Comparison of ENCODE assay signal across 20 cellular contexts in genomic region chr15:101399431-101399830, GRCh38.
A peak's percentile ranks its signal among the peaks of the same experiment; 100 is the strongest.
DNase-seq lines count a peak whose midpoint lies in the region; ATAC-seq and TF ChIP-seq lines count a peak whose summit lies in the region.
"Had no signal": no experiment of that assay in that cellular context is flagged by ENCODE, and none has a peak within 500 bp of the region (broad histone marks: within the 10 kb centered on the region; RNA-seq: fewer than 3 reads in every experiment).

No MANE protein-coding gene starts in this region.

- H2AFZ ChIP-seq in Karpas-422 (ENCODE audit: low read length) = no peak overlapping the region

- H3K36me3 ChIP-seq in Karpas-422 (ENCODE audit: insufficient read depth, low read length) (no peaks in the 10 kb centered on the region), upper lobe of right lung (no peaks in the 10 kb centered on the region), uterus (no peaks in the 10 kb centered on the region)
- H3K36me3 ChIP-seq: BE2C had no signal

- no peaks in the 10 kb centered on the region for H3K79me2 ChIP-seq in Karpas-422 (ENCODE audit: low read length)

- no peaks in the 10 kb centered on the region for H3K27me3 ChIP-seq in Karpas-422 (ENCODE audit: low read length)
- no peaks in the 10 kb centered on the region for H3K27me3 ChIP-seq in upper lobe of right lung
- H3K27me3 ChIP-seq in uterus = no peaks in the 10 kb centered on the region
- H3K27me3 ChIP-seq: BE2C; BLaER1 treated with 17β-estradiol and CSF1 and Interleukin-3, amounts not matched to agents 10 nM and 100 nM had no signal

- TF ChIP-seq CTCF in upper lobe of right lung (IDR thresholded peaks at IDR 0.05) = no peak
- TF ChIP-seq CTCF in uterus (IDR thresholded peaks at IDR 0.05) = no peak

- no peak overlapping the region for H3K4me3 ChIP-seq in Karpas-422 (ENCODE audit: low read length)
- H3K4me3 ChIP-seq in upper lobe of right lung = no peak overlapping the region
- no peak overlapping the region for H3K4me3 ChIP-seq in uterus
- H3K4me3 ChIP-seq: A549; BLaER1 treated with 17β-estradiol and CSF1 and Interleukin-3, amounts not matched to agents 10 nM and 100 nM had no signal

- ATAC-seq in upper lobe of right lung = no peak
- ATAC-seq: A549 had no signal

- DNase-seq in activated CD8-positive, alpha-beta memory T cell treated with anti-CD3 and anti-CD28 coated beads for 24 hours = peak; percentile 15
- DNase-seq in activated CD8-positive, alpha-beta memory T cell treated with anti-CD3 and anti-CD28 coated beads, Interleukin-2, amount 50 U/mL, for 48 hours = no peak
- DNase-seq in Karpas-422 (peak; percentile 32), islet precursor cell (peak; percentile 28), upper lobe of right lung (peak; percentile 17), uterus (no peak), SKM-1 (lab: John Stamatoyannopoulos, UW; ENCODE audit: unreplicated experiment) (no peak)
- no peak for DNase-seq in stimulated activated CD8-positive, alpha-beta memory T cell treated with anti-CD3 and anti-CD28 coated beads, Interleukin-4, amount 100 ng/mL, for 48 hours
- DNase-seq: 8988T; ACHN; AML-193; BE2C; CD4-positive, alpha-beta T cell; CD8-positive, alpha-beta memory T cell; DMS53; DMS79 treated with DMSO at 0.1 percent for 48 hours; GOT3; HCEC 1CT had no signal

- no peak overlapping the region for H3K4me2 ChIP-seq in Karpas-422 (ENCODE audit: low read depth, low read length, poor library complexity, severe bottlenecking)
- H3K4me2 ChIP-seq: A549 had no signal

- TF ChIP-seq POLR2A in uterus (IDR thresholded peaks at IDR 0.05) = no peak

- H3K4me1 ChIP-seq in Karpas-422 (ENCODE audit: low read length) = no peaks in the 10 kb centered on the region
- no peaks in the 10 kb centered on the region for H3K4me1 ChIP-seq in upper lobe of right lung
- H3K4me1 ChIP-seq in uterus = no peaks in the 10 kb centered on the region
- H3K4me1 ChIP-seq: A549, BE2C had no signal

- intact Hi-C loops in upper lobe of right lung (cut with DNase I) = no loop called here
- intact Hi-C loops in uterus (cut with DNase I; ENCODE audit: low total_unique reads) = no loop called here

- no peak overlapping the region for H3K27ac ChIP-seq in Karpas-422 (ENCODE audit: low read length)
- no peak overlapping the region for H3K27ac ChIP-seq in upper lobe of right lung
- no peak overlapping the region for H3K27ac ChIP-seq in uterus
- H3K27ac ChIP-seq: A549; BLaER1 treated with 17β-estradiol and CSF1 and Interleukin-3, amounts not matched to agents 10 nM and 100 nM had no signal

- H4K20me1 ChIP-seq in Karpas-422 (ENCODE audit: insufficient read depth, low read depth, low read length) = no peaks in the 10 kb centered on the region
- H4K20me1 ChIP-seq: BLaER1 treated with 17β-estradiol and CSF1 and Interleukin-3, amounts not matched to agents 10 nM and 100 nM had no signal

- no peak overlapping the region for H3K9ac ChIP-seq in Karpas-422 (ENCODE audit: low read length)
- H3K9ac ChIP-seq: BLaER1 treated with 17β-estradiol and CSF1 and Interleukin-3, amounts not matched to agents 10 nM and 100 nM had no signal

- H3K9me3 ChIP-seq in Karpas-422 (ENCODE audit: low read length) (no peaks in the 10 kb centered on the region), upper lobe of right lung (no peaks in the 10 kb centered on the region), uterus (no peaks in the 10 kb centered on the region)
- H3K9me3 ChIP-seq: A549, BE2C had no signal

- H3K9me2 ChIP-seq in Karpas-422 (replicated peaks; ENCODE audit: insufficient read depth, low read length) = no peaks in the 10 kb centered on the region

Comparison
In these comparisons a context has a peak if more than half of its experiments do, and no peak if none do; other contexts are left out.
1. DNase-seq: peak in activated CD8-positive, alpha-beta memory T cell treated with anti-CD3 and anti-CD28 coated beads for 24 hours (single experiment), Karpas-422 (single experiment), islet precursor cell (single experiment) and upper lobe of right lung (single experiment); none in activated CD8-positive, alpha-beta memory T cell treated with anti-CD3 and anti-CD28 coated beads, Interleukin-2, amount 50 U/mL, for 48 hours (single experiment), uterus (0 of 2), SKM-1 (single experiment) and stimulated activated CD8-positive, alpha-beta memory T cell treated with anti-CD3 and anti-CD28 coated beads, Interleukin-4, amount 100 ng/mL, for 48 hours (single experiment).